ENCODE assay signal across 1 cellular context in genomic region chr9:134299883-134300282, GRCh38.
A peak's percentile ranks its signal among the peaks of the same experiment; 100 is the strongest.
TF ChIP-seq lines count a peak whose summit lies in the region.

No MANE protein-coding gene starts in this region.

TF ChIP-seq in K562, 482 proteins besides CTCF, POLR2A, EP300 and RAD21 (continued from another document):
- no peak for TF ChIP-seq RREB1 (CRISPR knock-in tag; IDR thresholded peaks at IDR 0.05)
- TF ChIP-seq USF2 (CRISPR knock-in tag; IDR thresholded peaks at IDR 0.05): peak; percentile 22; the same call in 1 of the 2 replicates
- TF ChIP-seq NEUROD1 (IDR thresholded peaks at IDR 0.05; ENCODE audit: borderline replicate concordance, low read depth, low read length, partially characterized antibody): no peak
- TF ChIP-seq ZNF134 (CRISPR knock-in tag; conservative IDR thresholded peaks at IDR 0.05): no peak
